ENCODE assay signal across 11 cellular contexts in the genomic region with DNA sequence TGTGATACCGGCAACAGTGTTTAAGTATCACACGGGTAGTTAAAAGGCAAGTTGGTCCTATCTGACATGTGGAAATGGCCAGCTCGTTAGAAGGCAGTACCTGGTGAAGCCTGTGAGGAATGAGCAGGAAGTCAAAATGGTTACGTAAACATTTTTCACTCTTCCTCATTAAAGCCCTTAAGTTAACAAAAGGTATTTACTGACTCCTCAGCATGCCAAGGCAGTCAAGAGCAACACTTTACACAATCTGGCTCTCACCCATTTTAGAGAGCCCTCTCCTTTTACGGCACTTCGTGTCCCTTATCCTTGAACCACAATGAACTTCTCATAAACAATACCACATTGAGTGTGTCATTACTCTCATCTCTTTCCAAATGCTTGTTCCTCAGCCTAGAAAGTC. TPM values are rescaled to one million over a fixed set of nuclear protein-coding genes. Genes with fewer than 3 reads are reported as not detected.
DNase-seq lines count a peak whose midpoint lies in the region; ATAC-seq, FAIRE-seq and TF ChIP-seq lines count a peak whose summit lies in the region.
"Had no signal": no experiment of that assay in that cellular context is flagged by ENCODE, and none has a peak within 500 bp of the region (broad histone marks: within the 10 kb centered on the region; RNA-seq: fewer than 3 reads in every experiment).

No MANE protein-coding gene starts in this region.

- peaks cover 40% of the 10 kb centered on the region for H3K4me1 Mint-ChIP-seq in WTC11

- DNase-seq in Right ventricle myocardium superior (no peak), right atrium auricular region (ENCODE audit: low spot score) (no peak), WTC11 (ENCODE audit: low spot score) (no peak), left lung (no peak), upper lobe of left lung (peak in 1 of 2 donors; percentile 69), hippocampal formation (lab: John Stamatoyannopoulos, UW) (no peak), hypothalamus (lab: John Stamatoyannopoulos, UW) (no peak), RCC 7860 (ENCODE audit: low spot score) (no peak)

- peak in 1 of 4 donors; percentile 40 for TF ChIP-seq POLR2A in upper lobe of left lung (IDR thresholded peaks at IDR 0.05)

- no peak for FAIRE-seq in RCC 7860 (lab: Jason Lieb, UNC)

- H3K27ac Mint-ChIP-seq in WTC11, result peak overlapping the region; percentile 92
- H3K27ac Mint-ChIP-seq: activated naive CD4-positive, alpha-beta T cell treated with anti-CD3 and anti-CD28 coated beads, Interleukin-2, amount 50 U/mL, for 72 hours; stimulated activated naive CD8-positive, alpha-beta T cell treated with anti-CD3 and anti-CD28 coated beads, Interleukin-15, Interleukin-2, amounts not matched to agents 100 ng/mL and 50 ng/mL, for 24 hours had no signal

- H3K36me3 ChIP-seq in right atrium auricular region (peaks cover 6% of the 10 kb centered on the region), left lung (peaks cover 0 to 29% of the 10 kb centered on the region in 2 donors), upper lobe of left lung (peaks cover 0 to 23% (median 5%) of the 10 kb centered on the region in 4 donors)

- peak overlapping the region; percentile 23; the same call in 1 of the 2 replicates for H3K4me3 Mint-ChIP-seq in WTC11
- H3K4me3 Mint-ChIP-seq: stimulated activated naive CD8-positive, alpha-beta T cell treated with anti-CD3 and anti-CD28 coated beads, Interleukin-15, Interleukin-2, amounts not matched to agents 100 ng/mL and 50 ng/mL, for 24 hours had no signal

- H3K4me1 ChIP-seq in right atrium auricular region (peaks cover 0 to 3% of the 10 kb centered on the region in 2 donors), left lung (peaks cover 0 to 38% of the 10 kb centered on the region in 2 donors), upper lobe of left lung (peaks cover 31 to 38% (median 35%) of the 10 kb centered on the region in 4 donors)

- 32 to 36% methylated on average over 6 of the region's 6 CpGs for WGBS in upper lobe of left lung, 2 donors

- POLR2A ChIA-PET in WTC11 (lab: Charles Lee), result interaction anchor here (0.6 to 1.4 kb wide), 2 partner anchors 11 to 26 kb away, joined by 5 to 8 read pairs; partner anchors contain the start of gene RSBN1L

- 0 out of 2 replicates have a peak, but pooled peaks cover 3% of the 10 kb centered on the region for H3K9me3 Mint-ChIP-seq in WTC11
- H3K9me3 Mint-ChIP-seq: activated naive CD4-positive, alpha-beta T cell treated with anti-CD3 and anti-CD28 coated beads, Interleukin-2, amount 50 U/mL, for 72 hours; stimulated activated naive CD8-positive, alpha-beta T cell treated with anti-CD3 and anti-CD28 coated beads, Interleukin-15, Interleukin-2, amounts not matched to agents 100 ng/mL and 50 ng/mL, for 24 hours had no signal

- H3K36me3 Mint-ChIP-seq in WTC11, result peaks cover 38% of the 10 kb centered on the region

- ATAC-seq in Right ventricle myocardium superior (ENCODE audit: poor library complexity) (peak; percentile 67), WTC11 (peak; percentile 68), left lung (peak; percentile 79), upper lobe of left lung (ENCODE audit: low FRiP score in 2 of 2) (peak; percentile 77 to 91)
- ATAC-seq: activated naive CD4-positive, alpha-beta T cell treated with anti-CD3 and anti-CD28 coated beads, Interleukin-2, amount 50 U/mL, for 72 hours; HCT116 had no signal

- H3K27me3 ChIP-seq in right atrium auricular region (no peaks in the 10 kb centered on the region), left lung (no peaks in the 10 kb centered on the region), upper lobe of left lung (no peaks in the 10 kb centered on the region)

- CTCF ChIA-PET in WTC11 (lab: Charles Lee), result interaction anchor here (0.9 to 1.0 kb wide), 2 partner anchors 10 to 34 kb away, joined by 3 to 4 read pairs; no protein-coding TSS in a partner anchor

- H3K27ac ChIP-seq in right atrium auricular region (no peak overlapping the region), left lung (peak overlapping the region; percentile 40 to 75), upper lobe of left lung (peak overlapping the region; percentile 57 to 79 (median 72))

- intact Hi-C loops in Right ventricle myocardium superior (cut with DNase I), result no loop called here
- intact Hi-C loops in left lung (cut with DNase I), result no loop called here

- no peaks in the 10 kb centered on the region for H3K9me3 ChIP-seq in right atrium auricular region
- no peaks in the 10 kb centered on the region for H3K9me3 ChIP-seq in left lung
- H3K9me3 ChIP-seq in upper lobe of left lung, result no peaks in the 10 kb centered on the region

- no peaks in the 10 kb centered on the region for H3K27me3 Mint-ChIP-seq in WTC11 (ENCODE audit: low read depth)
- H3K27me3 Mint-ChIP-seq: stimulated activated naive CD8-positive, alpha-beta T cell treated with anti-CD3 and anti-CD28 coated beads, Interleukin-15, Interleukin-2, amounts not matched to agents 100 ng/mL and 50 ng/mL, for 24 hours had no signal

- TF ChIP-seq CTCF in right atrium auricular region (IDR thresholded peaks at IDR 0.05), result no peak
- no peak for TF ChIP-seq CTCF in WTC11 (IDR thresholded peaks at IDR 0.05)
- peak in 1 of 2 donors; percentile 17 for TF ChIP-seq CTCF in left lung (IDR thresholded peaks at IDR 0.05)
- TF ChIP-seq CTCF in upper lobe of left lung (IDR thresholded peaks at IDR 0.05), result peak in 4 of 6 experiments; percentile 27 to 51 (median 34)

- peak; percentile 29 to 98 (median 61) for TF ChIP-seq EP300 in upper lobe of left lung (IDR thresholded peaks at IDR 0.05)

- no peak overlapping the region for H3K4me3 ChIP-seq in right atrium auricular region
- H3K4me3 ChIP-seq in left lung, result no peak overlapping the region
- no peak overlapping the region for H3K4me3 ChIP-seq in upper lobe of left lung

TF ChIP-seq in WTC11, 78 proteins besides CTCF, POLR2A, EP300 and RAD21:
- no peak for TF ChIP-seq IRF2 (CRISPR knock-in tag; IDR thresholded peaks at IDR 0.05; ENCODE audit: borderline replicate concordance, low read depth)
- no peak for TF ChIP-seq E2F5 (CRISPR knock-in tag; IDR thresholded peaks at IDR 0.05)
- no peak for TF ChIP-seq SP1 (CRISPR knock-in tag; conservative IDR thresholded peaks at IDR 0.05)
- TF ChIP-seq, protein P1, sequence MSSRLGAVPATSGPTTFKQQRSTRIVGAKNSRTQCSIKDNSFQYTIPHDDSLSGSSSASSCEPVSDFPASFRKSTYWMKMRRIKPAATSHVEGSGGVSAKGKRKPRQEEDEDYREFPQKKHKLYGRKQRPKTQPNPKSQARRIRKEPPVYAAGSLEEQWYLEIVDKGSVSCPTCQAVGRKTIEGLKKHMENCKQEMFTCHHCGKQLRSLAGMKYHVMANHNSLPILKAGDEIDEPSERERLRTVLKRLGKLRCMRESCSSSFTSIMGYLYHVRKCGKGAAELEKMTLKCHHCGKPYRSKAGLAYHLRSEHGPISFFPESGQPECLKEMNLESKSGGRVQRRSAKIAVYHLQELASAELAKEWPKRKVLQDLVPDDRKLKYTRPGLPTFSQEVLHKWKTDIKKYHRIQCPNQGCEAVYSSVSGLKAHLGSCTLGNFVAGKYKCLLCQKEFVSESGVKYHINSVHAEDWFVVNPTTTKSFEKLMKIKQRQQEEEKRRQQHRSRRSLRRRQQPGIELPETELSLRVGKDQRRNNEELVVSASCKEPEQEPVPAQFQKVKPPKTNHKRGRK (CRISPR knock-in tag; IDR thresholded peaks at IDR 0.05; ENCODE audit: borderline replicate concordance), result no peak
- no peak for TF ChIP-seq GTF2I (CRISPR knock-in tag; conservative IDR thresholded peaks at IDR 0.05)
- no peak for TF ChIP-seq ZNF317 (CRISPR knock-in tag; IDR thresholded peaks at IDR 0.05; ENCODE audit: borderline replicate concordance, low read depth)
- no peak for TF ChIP-seq ERG (CRISPR knock-in tag; IDR thresholded peaks at IDR 0.05)
- no peak for TF ChIP-seq MYBL2 (CRISPR knock-in tag; IDR thresholded peaks at IDR 0.05)
- TF ChIP-seq ZNF425 (CRISPR knock-in tag; conservative IDR thresholded peaks at IDR 0.05), result no peak

RNA-seq across cellular contexts. Expression of gene RSBN1L, which starts 11.0 kb away (rescaled TPM):
- 9.3 TPM for total RNA-seq in Right ventricle myocardium superior
- 1 to 10 TPM; 7.5 to 7.9 TPM for total RNA-seq in right atrium auricular region
- 14.6 to 17.0 TPM (median 16.8 TPM) in 3 replicates for total RNA-seq in WTC11 (2021)
- total RNA-seq in left lung, result 10 to 100 TPM; 16.7 to 20.2 TPM
- 10 to 100 TPM; 15.1 to 43.7 (median 20.5) TPM for total RNA-seq in upper lobe of left lung

Comparison
In these comparisons a context has a peak if more than half of its experiments do, and no peak if none do; other contexts are left out.
1. H3K27ac ChIP-seq: peak in left lung (2 of 2) and upper lobe of left lung (4 of 4); none in right atrium auricular region (0 of 2).
2. CTCF ChIP-seq: peak in upper lobe of left lung (4 of 6); none in right atrium auricular region (0 of 2) and WTC11 (single experiment).
3. Peak in every context shown above with its lines, with median percentiles within 50 percentile points of each other: ATAC-seq.